In the genomic region with DNA sequence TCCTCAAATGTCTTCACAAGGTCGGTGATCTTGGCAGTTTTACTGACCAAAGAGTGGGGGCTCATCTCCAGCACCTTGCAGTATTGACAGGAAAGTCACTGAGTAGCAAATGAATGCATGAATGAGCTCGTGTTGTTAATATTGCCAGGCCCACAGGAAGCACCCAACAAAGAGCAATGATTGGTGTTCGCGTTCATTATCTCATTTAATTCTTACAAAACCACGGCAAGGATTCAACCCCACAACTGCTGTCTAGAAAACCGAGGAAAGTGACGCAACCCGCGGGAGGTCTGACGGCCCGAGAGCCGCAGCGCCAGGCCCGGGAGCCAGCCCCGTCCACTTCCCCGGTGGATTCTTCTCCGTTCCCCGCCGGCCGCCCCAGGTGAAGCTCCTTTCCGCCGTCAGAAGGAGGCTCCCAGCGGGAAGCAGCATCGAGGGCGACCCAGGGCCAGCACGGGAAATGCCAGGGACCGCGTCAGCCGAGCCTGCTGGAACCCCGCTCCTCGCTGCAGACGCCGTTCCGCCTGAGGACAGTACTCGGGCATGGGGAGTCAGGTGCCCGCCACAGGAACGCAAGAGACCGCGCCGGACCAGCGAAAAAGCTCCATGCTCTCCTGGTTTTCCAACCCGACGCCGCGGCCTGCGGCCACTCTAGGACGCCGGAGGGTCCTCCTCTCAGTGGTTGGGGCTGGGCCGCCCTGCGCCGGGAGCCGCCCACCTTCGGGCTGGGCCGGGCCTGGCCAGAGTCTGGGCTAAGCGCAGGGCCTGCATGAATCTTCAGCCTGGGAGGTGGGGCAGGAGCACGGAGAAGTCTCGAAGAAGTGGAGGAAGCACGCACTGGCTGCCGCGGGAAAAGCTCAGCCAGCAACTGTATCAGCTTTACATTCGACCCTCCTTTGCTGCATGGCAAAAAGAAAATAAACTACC, we compare ENCODE assay signal across 8 cellular contexts. TPM values are rescaled to one million over a fixed set of nuclear protein-coding genes. Genes with fewer than 3 reads are reported as not detected.
DNase-seq lines count a peak whose midpoint lies in the region; ATAC-seq, FAIRE-seq and TF ChIP-seq lines count a peak whose summit lies in the region.

No MANE protein-coding gene starts in this region.

- DNase-seq in DMS153 (lab: John Stamatoyannopoulos, UW) (peak; percentile 26), HTR-8/SVneo (ENCODE audit: insufficient read length, low spot score) (peak; percentile 91), erythroblast (lab: John Stamatoyannopoulos, UW) (peak; percentile 93), mucosa of gallbladder (ENCODE audit: low spot score) (peak; percentile 91)
- DNase-seq in activated T-cell treated with anti-CD3 and anti-CD28 coated beads, Interleukin-2, amount 50 U/mL, for 48 hours: peak; percentile 54 to 63

- peak overlapping the region; percentile 78 for H3K4me3 ChIP-seq in OCI-LY3 (ENCODE audit: low read length)

- peak; percentile 87 for FAIRE-seq in HTR-8/SVneo (lab: Jason Lieb, UNC)

- H3K4me1 ChIP-seq in OCI-LY3 (ENCODE audit: low read length): peaks cover 42% of the 10 kb centered on the region

- peak overlapping the region; percentile 87 for H3K4me3 Mint-ChIP-seq in stimulated activated naive CD8-positive, alpha-beta T cell treated with anti-CD3 and anti-CD28 coated beads, Interleukin-15, Interleukin-2, amounts not matched to agents 100 ng/mL and 50 ng/mL, for 24 hours

- no peaks in the 10 kb centered on the region for H3K9me3 ChIP-seq in OCI-LY3 (ENCODE audit: insufficient read depth, low read length)

- no peaks in the 10 kb centered on the region for H3K36me3 ChIP-seq in OCI-LY3 (replicated peaks; ENCODE audit: low read depth, low read length)

- peak overlapping the region; percentile 72 for H3K9ac ChIP-seq in OCI-LY3 (ENCODE audit: low read length)

- H3K27me3 ChIP-seq in OCI-LY3 (ENCODE audit: low read depth, low read length): peaks cover 21% of the 10 kb centered on the region

- peak overlapping the region; percentile 88 for H3K27ac Mint-ChIP-seq in stimulated activated naive CD8-positive, alpha-beta T cell treated with anti-CD3 and anti-CD28 coated beads, Interleukin-15, Interleukin-2, amounts not matched to agents 100 ng/mL and 50 ng/mL, for 24 hours

- TF ChIP-seq CTCF in OCI-LY3 (IDR thresholded peaks at IDR 0.05; ENCODE audit: low read depth, low read length): no peak

- no peaks in the 10 kb centered on the region for H3K9me3 Mint-ChIP-seq in stimulated activated naive CD8-positive, alpha-beta T cell treated with anti-CD3 and anti-CD28 coated beads, Interleukin-15, Interleukin-2, amounts not matched to agents 100 ng/mL and 50 ng/mL, for 24 hours

- peak overlapping the region; percentile 95 for H2AFZ ChIP-seq in OCI-LY3 (ENCODE audit: low read depth, low read length)

- ATAC-seq in GM21447 (IDR thresholded peaks at IDR 0.05; ENCODE audit: unreplicated experiment): peak; percentile 69

- peak overlapping the region; percentile 27; the same call in 1 of the 2 replicates for H3K27ac ChIP-seq in OCI-LY3 (ENCODE audit: low read length)

- peak overlapping the region; percentile 80 for H3K4me2 ChIP-seq in OCI-LY3 (ENCODE audit: low read length)

- no peaks in the 10 kb centered on the region for H3K79me2 ChIP-seq in OCI-LY3 (ENCODE audit: low read length)

- H3K36me3 Mint-ChIP-seq in stimulated activated naive CD8-positive, alpha-beta T cell treated with anti-CD3 and anti-CD28 coated beads, Interleukin-15, Interleukin-2, amounts not matched to agents 100 ng/mL and 50 ng/mL, for 24 hours (ENCODE audit: low read depth): no peaks in the 10 kb centered on the region

- peak; percentile 82 for TF ChIP-seq POLR2A in erythroblast (IDR thresholded peaks at IDR 0.05; ENCODE audit: low read length)

- peaks cover 44% of the 10 kb centered on the region for H3K4me1 Mint-ChIP-seq in stimulated activated naive CD8-positive, alpha-beta T cell treated with anti-CD3 and anti-CD28 coated beads, Interleukin-15, Interleukin-2, amounts not matched to agents 100 ng/mL and 50 ng/mL, for 24 hours (ENCODE audit: low read depth)

- 0 out of 2 replicates have a peak, but pooled peaks cover 3% of the 10 kb centered on the region for H4K20me1 ChIP-seq in OCI-LY3 (ENCODE audit: insufficient read depth, low read length)

- H3K27me3 Mint-ChIP-seq in stimulated activated naive CD8-positive, alpha-beta T cell treated with anti-CD3 and anti-CD28 coated beads, Interleukin-15, Interleukin-2, amounts not matched to agents 100 ng/mL and 50 ng/mL, for 24 hours: peaks cover 47% of the 10 kb centered on the region

RNA-seq across cellular contexts. Expression of a gene that starts 19.8 kb away (rescaled TPM):
- total RNA-seq in mucosa of gallbladder: 25.4 TPM

Comparison
In these comparisons a context has a peak if more than half of its experiments do, and no peak if none do; other contexts are left out.
1. Peak in every context shown above with its lines: DNase-seq, ATAC-seq, H3K4me3 ChIP-seq and H3K27ac ChIP-seq.
2. DNase-seq: peak in every context shown above with its lines; median percentile 93 in erythroblast; 91 in HTR-8/SVneo; 91 in mucosa of gallbladder; 58 in activated T-cell treated with anti-CD3 and anti-CD28 coated beads, Interleukin-2, amount 50 U/mL, for 48 hours; 26 in DMS153.